Comparison of ENCODE assay signal across 10 cellular contexts in the genomic region with DNA sequence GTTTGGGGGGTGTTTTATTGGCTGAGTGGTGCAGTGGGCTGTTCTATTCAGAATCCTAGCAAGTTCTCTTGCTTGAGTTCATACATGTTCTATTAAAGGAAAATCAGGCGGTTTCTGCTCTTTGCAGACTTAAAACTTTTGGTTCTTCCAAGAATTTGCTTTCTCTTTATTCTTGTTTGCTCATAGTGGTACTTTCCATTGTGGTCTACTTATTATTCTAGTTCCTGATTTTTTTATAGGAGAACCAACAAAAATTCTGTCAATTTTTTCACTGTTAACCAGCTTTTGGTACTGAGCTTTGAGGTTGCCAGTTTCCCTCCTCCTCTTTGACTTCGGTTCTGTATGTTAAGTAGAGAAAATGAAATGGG. TPM values are rescaled to one million over a fixed set of nuclear protein-coding genes. Genes with fewer than 3 reads are reported as not detected.
A peak's percentile ranks its signal among the peaks of the same experiment; 100 is the strongest.
DNase-seq lines count a peak whose midpoint lies in the region; ATAC-seq and TF ChIP-seq lines count a peak whose summit lies in the region.
"Had no signal": no experiment of that assay in that cellular context is flagged by ENCODE, and none has a peak within 500 bp of the region (broad histone marks: within the 10 kb centered on the region; RNA-seq: fewer than 3 reads in every experiment).

No MANE protein-coding gene starts in this region.

- peak overlapping the region; percentile 51 for H3K27ac ChIP-seq in rectal smooth muscle tissue (ENCODE audit: low read depth, low read length)

- ATAC-seq in GM19463 (IDR thresholded peaks at IDR 0.05; ENCODE audit: unreplicated experiment) (peak; percentile 10), HG03095 (IDR thresholded peaks at IDR 0.05; ENCODE audit: unreplicated experiment) (peak; percentile 12), HG03469 (IDR thresholded peaks at IDR 0.05; ENCODE audit: unreplicated experiment) (no peak), omental fat pad (ENCODE audit: low FRiP score) (no peak), sciatic nerve (no peak)

- H3K9ac ChIP-seq in rectal smooth muscle tissue (ENCODE audit: low read length) = no peak overlapping the region

- no peak overlapping the region for H3K27ac Mint-ChIP-seq in activated T-helper 2 cell treated with anti-CD3 and anti-CD28 coated beads, Interferon-gamma antibody, Interleukin-2, Interleukin-4, amounts not matched to agents 10 μg/mL and 5 μg/mL and 100 μg/mL, durations not matched to agents 14 hours and 24 hours and 36 hours
- H3K27ac Mint-ChIP-seq: activated naive CD4-positive, alpha-beta T cell treated with anti-CD3 and anti-CD28 coated beads, Interleukin-2, amount 50 U/mL, for 72 hours had no signal

- H3K27me3 ChIP-seq in rectal smooth muscle tissue (ENCODE audit: control insufficient read depth, insufficient read depth, low read length) = no peaks in the 10 kb centered on the region

- no peaks in the 10 kb centered on the region for H3K36me3 ChIP-seq in rectal smooth muscle tissue (ENCODE audit: control insufficient read depth, insufficient read depth, low read length)

- H3K4me3 Mint-ChIP-seq in activated T-helper 2 cell treated with anti-CD3 and anti-CD28 coated beads, Interferon-gamma antibody, Interleukin-2, Interleukin-4, amounts not matched to agents 10 μg/mL and 5 μg/mL and 100 μg/mL, durations not matched to agents 14 hours and 24 hours and 36 hours (ENCODE audit: low read depth) = peak overlapping the region; percentile 37

- no peaks in the 10 kb centered on the region for H3K9me3 Mint-ChIP-seq in activated T-helper 2 cell treated with anti-CD3 and anti-CD28 coated beads, Interferon-gamma antibody, Interleukin-2, Interleukin-4, amounts not matched to agents 10 μg/mL and 5 μg/mL and 100 μg/mL, durations not matched to agents 14 hours and 24 hours and 36 hours
- H3K9me3 Mint-ChIP-seq: activated naive CD4-positive, alpha-beta T cell treated with anti-CD3 and anti-CD28 coated beads, Interleukin-2, amount 50 U/mL, for 72 hours had no signal

- TF ChIP-seq CTCF in omental fat pad (IDR thresholded peaks at IDR 0.05) = no peak

- peaks cover 39% of the 10 kb centered on the region for H3K4me1 Mint-ChIP-seq in activated T-helper 2 cell treated with anti-CD3 and anti-CD28 coated beads, Interferon-gamma antibody, Interleukin-2, Interleukin-4, amounts not matched to agents 10 μg/mL and 5 μg/mL and 100 μg/mL, durations not matched to agents 14 hours and 24 hours and 36 hours (ENCODE audit: low read depth)

- no peaks in the 10 kb centered on the region for H3K36me3 Mint-ChIP-seq in activated T-helper 2 cell treated with anti-CD3 and anti-CD28 coated beads, Interferon-gamma antibody, Interleukin-2, Interleukin-4, amounts not matched to agents 10 μg/mL and 5 μg/mL and 100 μg/mL, durations not matched to agents 14 hours and 24 hours and 36 hours (ENCODE audit: low read depth)
- H3K36me3 Mint-ChIP-seq: activated naive CD4-positive, alpha-beta T cell treated with anti-CD3 and anti-CD28 coated beads, Interleukin-2, amount 50 U/mL, for 72 hours had no signal

- peaks cover 50% of the 10 kb centered on the region for H3K27me3 Mint-ChIP-seq in activated T-helper 2 cell treated with anti-CD3 and anti-CD28 coated beads, Interferon-gamma antibody, Interleukin-2, Interleukin-4, amounts not matched to agents 10 μg/mL and 5 μg/mL and 100 μg/mL, durations not matched to agents 14 hours and 24 hours and 36 hours (ENCODE audit: low read depth)

- peak overlapping the region; percentile 15 for H3K4me3 ChIP-seq in rectal smooth muscle tissue (ENCODE audit: low read length)

- intact Hi-C loops in activated T-helper 2 cell treated with anti-CD3 and anti-CD28 coated beads, Interferon-gamma antibody, Interleukin-2, Interleukin-4, amounts not matched to agents 10 μg/mL and 5 μg/mL and 100 μg/mL, durations not matched to agents 14 hours and 24 hours and 36 hours (cut with micrococcal nuclease) = no loop called here
- intact Hi-C loops in sciatic nerve (cut with DNase I) = no loop called here

- DNase-seq in activated T-helper 2 cell treated with anti-CD3 and anti-CD28 coated beads, Interferon-gamma antibody, Interleukin-2, Interleukin-4, amounts not matched to agents 10 μg/mL and 5 μg/mL and 100 μg/mL, durations not matched to agents 14 hours and 24 hours and 36 hours (ENCODE audit: low spot score) = no peak
- no peak for DNase-seq in omental fat pad (ENCODE audit: low spot score)
- no peak for DNase-seq in activated effector memory CD4-positive, alpha-beta T cell treated with Interleukin-2 at 50 U/mL for 16 hours
- no peak for DNase-seq in sciatic nerve (ENCODE audit: low spot score)
- DNase-seq: stimulated activated CD4-positive, alpha-beta T cell treated with anti-CD3 and anti-CD28 coated beads, Interleukin-1b, Interleukin-23, amount 100 ng/mL, for 48 hours had no signal

- peaks cover 11% of the 10 kb centered on the region for H3K4me1 ChIP-seq in rectal smooth muscle tissue (ENCODE audit: control insufficient read depth, insufficient read depth, low read length)

RNA-seq across cellular contexts. Expression of a gene that starts 6.7 kb away (rescaled TPM):
- total RNA-seq in activated T-helper 2 cell treated with anti-CD3 and anti-CD28 coated beads, Interferon-gamma antibody, Interleukin-2, Interleukin-4, amounts not matched to agents 10 μg/mL and 5 μg/mL and 100 μg/mL, durations not matched to agents 14 hours and 24 hours and 36 hours = 28.2 and 33.1 TPM in 2 replicates
- total RNA-seq in omental fat pad (100 to 1,000 TPM; 114 to 166 (median 125) TPM), sciatic nerve (212 TPM)

Comparison
In these comparisons a context has a peak if more than half of its experiments do, and no peak if none do; other contexts are left out.
1. ATAC-seq: peak in GM19463 (single experiment) and HG03095 (single experiment); none in HG03469 (single experiment), omental fat pad (single experiment) and sciatic nerve (single experiment).